In the genomic region with DNA sequence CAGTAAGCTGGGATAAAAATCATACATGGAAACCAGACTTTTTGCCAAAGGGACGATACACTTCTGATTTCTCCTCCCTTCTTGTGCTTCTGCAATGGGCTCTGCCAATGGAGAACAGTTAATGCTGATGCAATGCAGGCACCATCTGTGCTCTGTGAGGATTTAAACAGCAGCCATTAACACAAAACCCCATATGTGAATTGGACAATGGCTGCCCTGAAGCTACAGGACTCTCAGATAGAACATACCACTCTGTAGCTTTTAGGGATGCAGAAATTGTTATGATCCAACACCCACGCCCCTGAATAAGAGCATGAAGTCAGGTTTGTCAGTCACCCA, we compare ENCODE assay signal across 21 cellular contexts.
A peak's percentile ranks its signal among the peaks of the same experiment; 100 is the strongest.
DNase-seq lines count a peak whose midpoint lies in the region; ATAC-seq lines count a peak whose summit lies in the region.
"Had no signal": no experiment of that assay in that cellular context is flagged by ENCODE, and none has a peak within 500 bp of the region (broad histone marks: within the 10 kb centered on the region; RNA-seq: fewer than 3 reads in every experiment).

No MANE protein-coding gene starts in this region.

- peaks cover 8% of the 10 kb centered on the region for H3K9me3 Mint-ChIP-seq in activated CD4-positive, alpha-beta T cell treated with anti-CD3 and anti-CD28 coated beads, Interleukin-2, amount 10 ng/mL, durations not matched to agents 24 days and 14 days
- H3K9me3 Mint-ChIP-seq in activated T-helper 1 cell treated with anti-CD3 and anti-CD28 coated beads, Interleukin-12 subunit alpha, Interleukin-12 subunit beta, Interleukin-2, Interleukin-4 antibody, amounts not matched to agents 30 ng/mL and 10 ng/mL and 1 ng/mL, durations not matched to agents 14 hours and 24 hours and 36 hours = peaks cover 5% of the 10 kb centered on the region

- no CpG with 5 or more reads among the region's 2 CpGs for WGBS in mesendoderm (ENCODE audit: extremely low coverage, insufficient coverage, low lambda C conversion rate)

- H3K4me3 ChIP-seq in mesendoderm (ENCODE audit: low read length) = no peak overlapping the region
- H3K4me3 ChIP-seq: BLaER1 treated with 17β-estradiol and CSF1 and Interleukin-3, amounts not matched to agents 10 nM and 100 nM; coronary artery; HAP-1; SJSA1 had no signal

- no peaks in the 10 kb centered on the region for H3K79me2 ChIP-seq in mesendoderm (ENCODE audit: control insufficient read depth, insufficient read depth, low read length)

- H3K4me1 Mint-ChIP-seq in activated CD4-positive, alpha-beta T cell treated with anti-CD3 and anti-CD28 coated beads, Interleukin-2, amount 10 ng/mL, durations not matched to agents 24 days and 14 days = peaks cover 53% of the 10 kb centered on the region
- peaks cover 59% of the 10 kb centered on the region for H3K4me1 Mint-ChIP-seq in activated T-helper 1 cell treated with anti-CD3 and anti-CD28 coated beads, Interleukin-12 subunit alpha, Interleukin-12 subunit beta, Interleukin-2, Interleukin-4 antibody, amounts not matched to agents 30 ng/mL and 10 ng/mL and 1 ng/mL, durations not matched to agents 14 hours and 24 hours and 36 hours (ENCODE audit: low read depth)

- DNase-seq in activated CD4-positive, alpha-beta T cell treated with anti-CD3 and anti-CD28 coated beads, Interleukin-2, amount 10 ng/mL, durations not matched to agents 24 days and 14 days = no peak
- no peak for DNase-seq in activated CD4-positive, alpha-beta T cell treated with anti-CD3 and anti-CD28 coated beads for 4 hours
- peak; percentile 51 for DNase-seq in NCI-H446 treated with DMSO at 0.1 percent for 48 hours (lab: John Stamatoyannopoulos, UW)
- DNase-seq in activated T-helper 1 cell treated with anti-CD3 and anti-CD28 coated beads, Interleukin-12 subunit alpha, Interleukin-12 subunit beta, Interleukin-2, Interleukin-4 antibody, amounts not matched to agents 30 ng/mL and 10 ng/mL and 1 ng/mL, durations not matched to agents 14 hours and 24 hours and 36 hours (ENCODE audit: low spot score) = no peak
- DNase-seq in mesendoderm = no peak
- no peak for DNase-seq in stimulated activated CD4-positive, alpha-beta T cell treated with anti-CD3 and anti-CD28 coated beads, Interleukin-2, amount 100 ng/mL, for 24 hours
- DNase-seq in activated CD4-positive, CD25-positive, alpha-beta regulatory T cell treated with anti-CD3 and anti-CD28 coated beads, Interleukin-2, amount 50 U/mL, for 72 hours = no peak
- DNase-seq: activated CD4-positive, alpha-beta T cell treated with anti-CD3 and anti-CD28 coated beads, Interleukin-2, amount 50 U/mL, for 48 hours; foreskin melanocyte; kidney glomerular epithelial cell; NCI-H1105 treated with DMSO at 0.1 percent for 48 hours; NCI-H226; stimulated activated naive CD4-positive, alpha-beta T cell treated with Interleukin-2 at 50 U/mL for 16 hours; T1000 had no signal

- H3K36me3 Mint-ChIP-seq in activated CD4-positive, alpha-beta T cell treated with anti-CD3 and anti-CD28 coated beads, Interleukin-2, amount 10 ng/mL, durations not matched to agents 24 days and 14 days (ENCODE audit: low read depth) = peaks cover 64% of the 10 kb centered on the region
- peaks cover 42% of the 10 kb centered on the region for H3K36me3 Mint-ChIP-seq in activated T-helper 1 cell treated with anti-CD3 and anti-CD28 coated beads, Interleukin-12 subunit alpha, Interleukin-12 subunit beta, Interleukin-2, Interleukin-4 antibody, amounts not matched to agents 30 ng/mL and 10 ng/mL and 1 ng/mL, durations not matched to agents 14 hours and 24 hours and 36 hours (ENCODE audit: low read depth)

- peak overlapping the region; percentile 71 for H3K27ac Mint-ChIP-seq in activated CD4-positive, alpha-beta T cell treated with anti-CD3 and anti-CD28 coated beads, Interleukin-2, amount 10 ng/mL, durations not matched to agents 24 days and 14 days
- peak overlapping the region; percentile 92 for H3K27ac Mint-ChIP-seq in activated T-helper 1 cell treated with anti-CD3 and anti-CD28 coated beads, Interleukin-12 subunit alpha, Interleukin-12 subunit beta, Interleukin-2, Interleukin-4 antibody, amounts not matched to agents 30 ng/mL and 10 ng/mL and 1 ng/mL, durations not matched to agents 14 hours and 24 hours and 36 hours

- no peak overlapping the region for H2BK120ac ChIP-seq in mesendoderm (ENCODE audit: low read depth, low read length)

- H3K56ac ChIP-seq in mesendoderm (ENCODE audit: low read length) = no peak overlapping the region

- H4K5ac ChIP-seq in mesendoderm (ENCODE audit: low read length) = no peak overlapping the region

- H2AK5ac ChIP-seq in mesendoderm (ENCODE audit: low read length) = no peak overlapping the region

- H4K8ac ChIP-seq in mesendoderm (ENCODE audit: low read depth, low read length) = no peak overlapping the region

- no peak for ATAC-seq in GM19324 (IDR thresholded peaks at IDR 0.05; ENCODE audit: low FRiP score, unreplicated experiment)

- H3K27me3 Mint-ChIP-seq in activated CD4-positive, alpha-beta T cell treated with anti-CD3 and anti-CD28 coated beads, Interleukin-2, amount 10 ng/mL, durations not matched to agents 24 days and 14 days = no peaks in the 10 kb centered on the region
- peaks cover 3% of the 10 kb centered on the region for H3K27me3 Mint-ChIP-seq in activated T-helper 1 cell treated with anti-CD3 and anti-CD28 coated beads, Interleukin-12 subunit alpha, Interleukin-12 subunit beta, Interleukin-2, Interleukin-4 antibody, amounts not matched to agents 30 ng/mL and 10 ng/mL and 1 ng/mL, durations not matched to agents 14 hours and 24 hours and 36 hours (ENCODE audit: insufficient read depth)

- no peak overlapping the region for H3K4me2 ChIP-seq in mesendoderm (ENCODE audit: low read length)
- H3K4me2 ChIP-seq: BLaER1 treated with 17β-estradiol and CSF1 and Interleukin-3, amounts not matched to agents 10 nM and 100 nM; KMS-11 had no signal

- H2BK15ac ChIP-seq in mesendoderm (replicated peaks; ENCODE audit: low read depth) = no peak overlapping the region

- no peaks in the 10 kb centered on the region for H3K27me3 ChIP-seq in mesendoderm (ENCODE audit: insufficient read depth, low read length, poor library complexity)
- H3K27me3 ChIP-seq: BLaER1 treated with 17β-estradiol and CSF1 and Interleukin-3, amounts not matched to agents 10 nM and 100 nM; SJSA1 had no signal

- no peaks in the 10 kb centered on the region for H3K79me1 ChIP-seq in mesendoderm (ENCODE audit: low read length)

- no peak overlapping the region for H3K23ac ChIP-seq in mesendoderm (ENCODE audit: low read length)

- no peak overlapping the region for H2BK5ac ChIP-seq in mesendoderm (ENCODE audit: low read length)

- no peak overlapping the region for H3K4me3 Mint-ChIP-seq in activated CD4-positive, alpha-beta T cell treated with anti-CD3 and anti-CD28 coated beads, Interleukin-2, amount 10 ng/mL, durations not matched to agents 24 days and 14 days
- no peak overlapping the region for H3K4me3 Mint-ChIP-seq in activated T-helper 1 cell treated with anti-CD3 and anti-CD28 coated beads, Interleukin-12 subunit alpha, Interleukin-12 subunit beta, Interleukin-2, Interleukin-4 antibody, amounts not matched to agents 30 ng/mL and 10 ng/mL and 1 ng/mL, durations not matched to agents 14 hours and 24 hours and 36 hours

- no peaks in the 10 kb centered on the region for H3K4me1 ChIP-seq in mesendoderm (ENCODE audit: control insufficient read depth, low read depth, low read length)
- H3K4me1 ChIP-seq: BLaER1 treated with 17β-estradiol and CSF1 and Interleukin-3, amounts not matched to agents 10 nM and 100 nM; HAP-1 had no signal

- peak overlapping the region; percentile 57 for H3K4ac ChIP-seq in mesendoderm (ENCODE audit: low read depth, low read length)

- no peak overlapping the region for H3K27ac ChIP-seq in mesendoderm (ENCODE audit: low read depth, low read length)
- H3K27ac ChIP-seq: BLaER1 treated with 17β-estradiol and CSF1 and Interleukin-3, amounts not matched to agents 10 nM and 100 nM; coronary artery; KMS-11; neutrophil; SJSA1 had no signal

- H3K18ac ChIP-seq in mesendoderm (ENCODE audit: low read length) = no peak overlapping the region

- no peaks in the 10 kb centered on the region for H3K36me3 ChIP-seq in mesendoderm (ENCODE audit: control insufficient read depth, insufficient read depth, low read length)
- H3K36me3 ChIP-seq: HAP-1, neutrophil, SJSA1 had no signal

- no peak overlapping the region for H3K9ac ChIP-seq in mesendoderm (ENCODE audit: low read length)
- H3K9ac ChIP-seq: BLaER1 treated with 17β-estradiol and CSF1 and Interleukin-3, amounts not matched to agents 10 nM and 100 nM; KMS-11 had no signal

- intact Hi-C loops in activated CD4-positive, alpha-beta T cell treated with anti-CD3 and anti-CD28 coated beads, Interleukin-2, amount 10 ng/mL, durations not matched to agents 24 days and 14 days (cut with micrococcal nuclease) = loop anchor here (5.0 kb wide), 1 partner anchor 41 kb away; no protein-coding TSS in a partner anchor
- intact Hi-C loops in activated T-helper 1 cell treated with anti-CD3 and anti-CD28 coated beads, Interleukin-12 subunit alpha, Interleukin-12 subunit beta, Interleukin-2, Interleukin-4 antibody, amounts not matched to agents 30 ng/mL and 10 ng/mL and 1 ng/mL, durations not matched to agents 14 hours and 24 hours and 36 hours (cut with micrococcal nuclease) = loop anchor here (2.0 to 5.0 kb wide), 2 partner anchors 21 to 226 kb away; no protein-coding TSS in a partner anchor
